1 cellular context compared by ENCODE assay signal in the genomic region with DNA sequence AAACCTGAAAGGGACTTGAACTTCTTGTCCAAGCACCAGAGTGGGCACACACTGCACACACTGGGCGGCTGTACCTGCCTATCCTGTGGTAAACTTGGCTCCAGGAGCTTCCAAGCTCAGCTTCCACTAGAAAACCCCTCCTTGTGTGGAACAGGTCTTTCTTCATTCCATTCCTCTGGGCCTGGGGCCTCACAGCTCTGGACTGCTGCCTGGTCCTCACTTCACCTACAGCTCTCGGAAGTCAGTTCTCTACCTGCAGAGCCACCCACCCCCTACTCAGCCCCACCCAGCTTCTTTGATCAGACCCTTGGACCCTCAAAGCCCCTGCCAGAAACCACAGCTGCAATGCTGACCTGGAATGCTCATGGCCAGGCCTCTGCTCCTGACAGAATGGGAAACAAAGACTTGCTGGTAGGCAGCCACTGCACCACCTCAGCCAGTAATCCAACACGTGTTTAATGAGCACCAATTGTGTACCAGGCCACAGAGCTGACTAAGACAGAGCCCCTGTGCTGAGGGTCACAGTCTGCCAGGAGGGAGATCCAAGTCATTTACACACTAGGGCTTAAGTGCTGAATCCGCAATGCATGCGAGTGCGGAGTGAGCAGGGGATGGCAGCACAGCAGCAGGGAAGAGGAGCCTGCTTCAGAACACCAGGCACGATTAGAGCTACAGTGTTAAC.
TF ChIP-seq lines count a peak whose summit lies in the region.

No MANE protein-coding gene starts in this region.

TF ChIP-seq in K562, 482 proteins besides CTCF, POLR2A, EP300 and RAD21 (continued from another document):
- TF ChIP-seq, protein P1, sequence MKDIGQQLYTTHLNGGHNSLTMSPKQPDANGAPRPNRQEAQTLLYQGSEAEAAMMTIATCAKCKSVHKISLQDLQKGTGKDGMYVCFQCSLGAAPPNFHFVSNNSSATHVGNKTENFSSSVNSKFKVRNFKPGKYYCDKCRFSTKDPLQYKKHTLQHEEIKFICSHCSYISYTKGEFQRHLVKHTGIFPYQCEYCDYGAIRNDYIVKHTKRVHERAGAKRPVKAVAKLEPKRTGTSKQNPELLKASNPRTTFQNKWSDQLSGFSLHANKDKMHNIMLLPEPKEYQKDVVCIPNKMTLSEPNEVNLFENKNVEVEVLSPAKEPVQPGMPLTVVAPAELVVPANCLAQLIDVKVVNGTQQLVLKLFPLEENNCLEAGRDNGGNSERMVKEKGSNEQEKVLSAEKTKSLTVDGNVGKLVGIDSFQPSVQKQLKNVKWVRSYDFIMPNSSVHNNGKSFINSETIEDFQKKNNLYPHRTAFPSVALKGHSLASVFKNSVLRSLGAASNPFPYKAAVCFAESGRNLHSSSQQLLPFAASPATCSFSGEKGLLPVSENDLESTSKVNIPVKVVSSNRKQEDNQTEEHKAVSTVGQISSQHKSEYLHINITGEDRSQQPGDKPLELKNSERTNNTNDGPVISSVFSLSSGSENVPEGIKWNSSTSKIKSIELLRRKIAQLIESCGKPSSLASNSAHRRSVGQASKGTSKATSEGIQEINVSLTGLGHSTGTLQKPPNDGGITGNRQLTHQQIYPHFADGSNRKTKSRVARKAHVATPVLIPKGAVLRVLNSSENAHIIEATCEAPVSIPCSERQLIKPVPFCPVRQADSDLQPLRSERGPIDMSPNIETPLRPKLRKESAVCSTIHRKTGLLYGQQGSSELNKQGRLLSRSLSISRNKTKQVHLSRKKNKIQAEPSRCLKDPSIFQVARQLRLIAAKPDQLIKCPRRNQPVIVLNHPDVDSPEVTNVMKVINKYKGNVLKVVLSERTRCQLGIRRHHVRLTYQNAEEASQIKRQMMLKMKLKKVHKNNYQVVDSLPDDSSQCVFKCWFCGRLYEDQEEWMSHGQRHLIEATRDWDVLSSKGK (CRISPR knock-in tag; IDR thresholded peaks at IDR 0.05), result no peak
- no peak for TF ChIP-seq ZNF445 (CRISPR knock-in tag; IDR thresholded peaks at IDR 0.05; ENCODE audit: low read depth)
- TF ChIP-seq PURB (CRISPR knock-in tag; IDR thresholded peaks at IDR 0.05; ENCODE audit: low read depth), result no peak
- TF ChIP-seq RBM34 (IDR thresholded peaks at IDR 0.05; ENCODE audit: borderline replicate concordance, insufficient read depth, low read length), result no peak
- no peak for TF ChIP-seq HEY1 (CRISPR knock-in tag; IDR thresholded peaks at IDR 0.05; ENCODE audit: borderline replicate concordance)
- no peak for TF ChIP-seq ZEB2 (IDR thresholded peaks at IDR 0.05)
- TF ChIP-seq SMAD2 (IDR thresholded peaks at IDR 0.05; ENCODE audit: low read depth, low read length), result 0 out of 2 replicates have a peak, but pooled peaks have one; percentile 50
- no peak for TF ChIP-seq KDM4B (IDR thresholded peaks at IDR 0.05; ENCODE audit: borderline replicate concordance in 2 of 2, low read depth in 1 of 2)
